ENCODE assay signal across 8 cellular contexts in genomic region chr2:85853499-85854165, GRCh38. TPM values are rescaled to one million over a fixed set of nuclear protein-coding genes. Genes with fewer than 3 reads are reported as not detected.
DNase-seq lines count a peak whose midpoint lies in the region; ATAC-seq and TF ChIP-seq lines count a peak whose summit lies in the region.

No MANE protein-coding gene starts in this region.

- peaks cover 0 to 4% of the 10 kb centered on the region in 2 donors for H3K4me1 ChIP-seq in ascending aorta
- no peaks in the 10 kb centered on the region for H3K4me1 ChIP-seq in smooth muscle cell (ENCODE audit: low read depth)
- peaks cover 5% of the 10 kb centered on the region for H3K4me1 ChIP-seq in HAP-1

- in situ Hi-C loops in HAP-1 (cut with MboI; ENCODE audit: low sequenced_read_pairs): no loop called here

- H4K20me1 ChIP-seq in smooth muscle cell (ENCODE audit: low read depth): no peaks in the 10 kb centered on the region

- no peaks in the 10 kb centered on the region for H3F3A ChIP-seq in smooth muscle cell (ENCODE audit: low read depth)

- no peaks in the 10 kb centered on the region for H3K79me2 ChIP-seq in smooth muscle cell (ENCODE audit: low read depth)

- no peak for TF ChIP-seq CTCF in ascending aorta (IDR thresholded peaks at IDR 0.05)
- no peak for TF ChIP-seq CTCF in smooth muscle cell (IDR thresholded peaks at IDR 0.05; ENCODE audit: borderline replicate concordance, insufficient read depth, poor library complexity, severe bottlenecking)

- peak; percentile 64 for DNase-seq in CD1c-positive myeloid dendritic cell (ENCODE audit: extremely low spot score)
- DNase-seq in ascending aorta (ENCODE audit: low spot score in 2 of 2): no peak
- DNase-seq in smooth muscle cell (lab: John Stamatoyannopoulos, UW; ENCODE audit: unreplicated experiment): no peak
- no peak for DNase-seq in HAP-1 (ENCODE audit: low spot score in 2 of 2)
- DNase-seq in medulla oblongata (ENCODE audit: extremely low spot score): no peak
- DNase-seq in NCI-H2196 (lab: John Stamatoyannopoulos, UW; ENCODE audit: unreplicated experiment): no peak

- H3K4me3 ChIP-seq in ascending aorta (no peak overlapping the region), smooth muscle cell (no peak overlapping the region), HAP-1 (no peak overlapping the region)

- no peaks in the 10 kb centered on the region for H3K9me3 ChIP-seq in ascending aorta
- no peaks in the 10 kb centered on the region for H3K9me3 ChIP-seq in smooth muscle cell (replicated peaks; ENCODE audit: low read depth)
- H3K9me3 ChIP-seq in HAP-1: no peaks in the 10 kb centered on the region

- ATAC-seq in GM19438 (IDR thresholded peaks at IDR 0.05; ENCODE audit: low read depth, unreplicated experiment): peak; percentile 46
- ATAC-seq in HG03460 (IDR thresholded peaks at IDR 0.05; ENCODE audit: unreplicated experiment): peak; percentile 44

- H2AFZ ChIP-seq in smooth muscle cell (ENCODE audit: low read depth): peak overlapping the region; percentile 25

- H3K4me2 ChIP-seq in smooth muscle cell: no peak overlapping the region

- no peak overlapping the region for H3K9ac ChIP-seq in smooth muscle cell (ENCODE audit: low read depth)

- H3K27ac ChIP-seq in ascending aorta (peak overlapping the region; percentile 10 to 40), smooth muscle cell (ENCODE audit: low read depth) (no peak overlapping the region)

- intact Hi-C loops in ascending aorta (cut with DNase I): no loop called here

- WGBS in smooth muscle cell (ENCODE audit: low lambda C conversion rate): 89% methylated on average over 10 of the region's 10 CpGs

- H3K27me3 ChIP-seq in ascending aorta (no peaks in the 10 kb centered on the region), smooth muscle cell (ENCODE audit: low read depth) (no peaks in the 10 kb centered on the region), HAP-1 (ENCODE audit: low read depth) (no peaks in the 10 kb centered on the region)

- H3K36me3 ChIP-seq in ascending aorta (peaks cover 0 to 3% of the 10 kb centered on the region in 2 donors), smooth muscle cell (ENCODE audit: low read depth) (no peaks in the 10 kb centered on the region), HAP-1 (replicated peaks) (no peaks in the 10 kb centered on the region; the same call in 1 of the 2 replicates)

RNA-seq across cellular contexts. Expression of gene ST3GAL5, which starts 35.2 kb away (rescaled TPM):
- 21.0 TPM for total RNA-seq in ascending aorta
- total RNA-seq in smooth muscle cell: 21.3 and 26.4 TPM in 2 replicates
- polyA plus RNA-seq in smooth muscle cell: 10.9 and 12.3 TPM in 2 replicates
